In genomic region chr20:54195483-54196472, GRCh38 we compare ENCODE assay signal across 16 cellular contexts. TPM values are rescaled to one million over a fixed set of nuclear protein-coding genes. Genes with fewer than 3 reads are reported as not detected.
DNase-seq lines count a peak whose midpoint lies in the region; ATAC-seq and TF ChIP-seq lines count a peak whose summit lies in the region.
"Had no signal": no experiment of that assay in that cellular context is flagged by ENCODE, and none has a peak within 500 bp of the region (broad histone marks: within the 10 kb centered on the region; RNA-seq: fewer than 3 reads in every experiment).

No MANE protein-coding gene starts in this region.

- intact Hi-C loops in OCI-LY7 (cut with micrococcal nuclease; ENCODE audit: unreplicated experiment) = loop anchor here (10.0 kb wide), 1 partner anchor 221 kb away; no protein-coding TSS in a partner anchor

- H3K56ac ChIP-seq in mesendoderm (ENCODE audit: low read length) = no peak overlapping the region

- H3K9ac ChIP-seq in neuronal stem cell (ENCODE audit: low read depth, low read length, poor library complexity) (no peak overlapping the region), mesendoderm (ENCODE audit: low read length) (no peak overlapping the region)

- POLR2A ChIA-PET in OCI-LY7 (lab: Charles Lee) = no interaction called here

- H3K4ac ChIP-seq in neuronal stem cell (ENCODE audit: low read length) (peak overlapping the region; percentile 59), mesendoderm (ENCODE audit: low read depth, low read length) (no peak overlapping the region)

- no peaks in the 10 kb centered on the region for H4K20me1 ChIP-seq in OCI-LY7 (ENCODE audit: insufficient read depth, low read length)

- H3K4me3 ChIP-seq in OCI-LY7 (ENCODE audit: low read depth, low read length, poor library complexity, severe bottlenecking) = peak overlapping the region; percentile 12
- H3K4me3 ChIP-seq in neuronal stem cell (ENCODE audit: low read length in 2 of 2) = no peak overlapping the region
- no peak overlapping the region for H3K4me3 ChIP-seq in mesendoderm (ENCODE audit: low read length)
- H3K4me3 ChIP-seq: lower lobe of right lung, transverse colon had no signal

- H3K23ac ChIP-seq in neuronal stem cell (ENCODE audit: low read depth, low read length, poor library complexity) (no peak overlapping the region), mesendoderm (ENCODE audit: low read length) (no peak overlapping the region)

- H3K4me1 ChIP-seq in OCI-LY7 (ENCODE audit: insufficient read depth, low read length, poor library complexity, severe bottlenecking) (peaks cover 11% of the 10 kb centered on the region), neuronal stem cell (ENCODE audit: control insufficient read depth in 2 of 2, insufficient read depth in 1 of 2, low read depth in 1 of 2, low read length in 2 of 2) (peaks cover 0 to 2% of the 10 kb centered on the region in 2 donors), mesendoderm (ENCODE audit: control insufficient read depth, low read depth, low read length) (no peaks in the 10 kb centered on the region)
- H3K4me1 ChIP-seq: lower lobe of right lung, transverse colon had no signal

- H4K8ac ChIP-seq in neuronal stem cell (ENCODE audit: low read depth, low read length) (no peak overlapping the region), mesendoderm (ENCODE audit: low read depth, low read length) (no peak overlapping the region)

- no CpG with 5 or more reads among the region's 13 CpGs for WGBS in neuronal stem cell (ENCODE audit: extremely low coverage in 2 of 2, insufficient read length in 2 of 2, insufficient replicate concordance in 1 of 2), 2 donors
- no CpG with 5 or more reads among the region's 13 CpGs for WGBS in mesendoderm (ENCODE audit: extremely low coverage, insufficient coverage, low lambda C conversion rate)

- H3K27me3 ChIP-seq in neuronal stem cell (ENCODE audit: control insufficient read depth in 3 of 3, insufficient read depth in 3 of 3, low read depth in 1 of 3, low read length in 3 of 3) = peaks cover 0 to 12% (median 0%) of the 10 kb centered on the region in 3 experiments
- H3K27me3 ChIP-seq in mesendoderm (ENCODE audit: insufficient read depth, low read length, poor library complexity) = no peaks in the 10 kb centered on the region
- H3K27me3 ChIP-seq: transverse colon had no signal

- no peaks in the 10 kb centered on the region for H3K36me3 ChIP-seq in OCI-LY7 (ENCODE audit: insufficient read depth, low read length)
- H3K36me3 ChIP-seq in neuronal stem cell (replicated peaks in 1 of 2; ENCODE audit: control insufficient read depth in 2 of 2, insufficient read depth in 2 of 2, low read length in 2 of 2) = peaks cover 0 to 2% of the 10 kb centered on the region in 2 donors
- H3K36me3 ChIP-seq in mesendoderm (ENCODE audit: control insufficient read depth, insufficient read depth, low read length) = no peaks in the 10 kb centered on the region
- H3K36me3 ChIP-seq: lower lobe of right lung, transverse colon had no signal

- peak overlapping the region; percentile 49 for H2AK5ac ChIP-seq in neuronal stem cell (ENCODE audit: low read depth, low read length)
- H2AK5ac ChIP-seq in mesendoderm (ENCODE audit: low read length) = no peak overlapping the region

- BruUV-seq in OCI-LY7 (replicated peaks; lab: Mats Ljungman, UMichigan) = no TSS peak

- peak overlapping the region; percentile 73 for H2AFZ ChIP-seq in OCI-LY7 (ENCODE audit: low read length)
- H2AFZ ChIP-seq in neuronal stem cell (ENCODE audit: low read length) = peak overlapping the region; percentile 68

- ATAC-seq in GM18861 (IDR thresholded peaks at IDR 0.05; ENCODE audit: unreplicated experiment) = peak; percentile 46
- peak; percentile 47 for ATAC-seq in HG02885 (IDR thresholded peaks at IDR 0.05; ENCODE audit: poor library complexity, unreplicated experiment)
- ATAC-seq: lower lobe of right lung, right cardiac atrium had no signal

- no peak overlapping the region for H3K27ac ChIP-seq in OCI-LY7 (ENCODE audit: low read depth, low read length, poor library complexity, severe bottlenecking)
- no peak overlapping the region for H3K27ac ChIP-seq in neuronal stem cell (replicated peaks; ENCODE audit: low read length)
- no peak overlapping the region for H3K27ac ChIP-seq in mesendoderm (ENCODE audit: low read depth, low read length)
- H3K27ac ChIP-seq: C4-2B, lower lobe of right lung, transverse colon had no signal

- H3K18ac ChIP-seq in neuronal stem cell (ENCODE audit: low read length) (peak overlapping the region; percentile 54), mesendoderm (ENCODE audit: low read length) (no peak overlapping the region)

- H2BK12ac ChIP-seq in neuronal stem cell (ENCODE audit: low read length) = no peak overlapping the region

- H2BK15ac ChIP-seq in neuronal stem cell (ENCODE audit: low read length) (peak overlapping the region; percentile 49), mesendoderm (replicated peaks; ENCODE audit: low read depth) (no peak overlapping the region)

- H2BK120ac ChIP-seq in neuronal stem cell (ENCODE audit: low read depth, low read length) (no peak overlapping the region), mesendoderm (ENCODE audit: low read depth, low read length) (no peak overlapping the region)

- no peak overlapping the region for H4K5ac ChIP-seq in mesendoderm (ENCODE audit: low read length)

- no peak overlapping the region for H3K14ac ChIP-seq in neuronal stem cell (ENCODE audit: low read length)

- H3K9me2 ChIP-seq in OCI-LY7 (ENCODE audit: insufficient read depth, low read length) = no peaks in the 10 kb centered on the region

- H2BK5ac ChIP-seq in neuronal stem cell (ENCODE audit: low read length) = no peak overlapping the region
- no peak overlapping the region for H2BK5ac ChIP-seq in mesendoderm (ENCODE audit: low read length)

- H3K79me2 ChIP-seq in OCI-LY7 (ENCODE audit: insufficient read depth, low read depth, low read length) = no peaks in the 10 kb centered on the region
- no peaks in the 10 kb centered on the region for H3K79me2 ChIP-seq in mesendoderm (ENCODE audit: control insufficient read depth, insufficient read depth, low read length)

- H3K9me3 ChIP-seq in OCI-LY7 (ENCODE audit: low read length) (no peaks in the 10 kb centered on the region), neuronal stem cell (replicated peaks in 1 of 2; ENCODE audit: control insufficient read depth in 2 of 2, insufficient read depth in 1 of 2, low read depth in 1 of 2, low read length in 2 of 2) (no peaks in the 10 kb centered on the region)
- H3K9me3 ChIP-seq: lower lobe of right lung, transverse colon had no signal

- H3K79me1 ChIP-seq in neuronal stem cell (ENCODE audit: low read depth, low read length) (no peaks in the 10 kb centered on the region), mesendoderm (ENCODE audit: low read length) (no peaks in the 10 kb centered on the region)

- peak; percentile 18 for DNase-seq in OCI-LY7 (ENCODE audit: low spot score)
- DNase-seq in neuronal stem cell (ENCODE audit: low spot score) = no peak
- DNase-seq in retina = no peak
- DNase-seq in dermis blood vessel endothelial cell = no peak
- DNase-seq in mesendoderm = no peak
- no peak for DNase-seq in NCI-H526 (lab: John Stamatoyannopoulos, UW)
- DNase-seq: DND-41; lower lobe of right lung; natural killer cell; right cardiac atrium; stimulated activated CD4-positive, alpha-beta T cell treated with anti-CD3 and anti-CD28 coated beads, Interleukin-4, amount 100 ng/mL, for 24 hours; transverse colon had no signal

- CTCF ChIA-PET in OCI-LY7 (lab: Charles Lee; ENCODE audit: unreplicated experiment) = interaction anchor here (1.0 kb wide), 1 partner anchor 12 kb away, joined by 3 read pairs; the partner anchor contains the start of gene PFDN4

- TF ChIP-seq CTCF in OCI-LY7 (conservative IDR thresholded peaks at IDR 0.05; ENCODE audit: low read length) = no peak

- H3K4me2 ChIP-seq in OCI-LY7 (ENCODE audit: low read length) = peak overlapping the region; percentile 45
- H3K4me2 ChIP-seq in neuronal stem cell (ENCODE audit: insufficient read depth, low read length, poor library complexity, severe bottlenecking) = no peak overlapping the region
- H3K4me2 ChIP-seq in mesendoderm (ENCODE audit: low read length) = no peak overlapping the region

- H4K91ac ChIP-seq in neuronal stem cell (ENCODE audit: low read depth, low read length, poor library complexity) = no peak overlapping the region

RNA-seq across cellular contexts. Expression of gene PFDN4, which starts 12.1 kb away (rescaled TPM):
- 40.7 and 52.5 TPM in 2 replicates for total RNA-seq in OCI-LY7 (2014; rRNA removed; shearing (Covaris generic))
- total RNA-seq in OCI-LY7 (2022) = 29.7 and 36.8 TPM in 2 replicates
- 149 TPM for polyA plus RNA-seq in neuronal stem cell (2013, experiment 1 of 2)
- polyA plus RNA-seq in neuronal stem cell (2013, experiment 2 of 2) = 155 TPM
- 77.5 and 124 TPM in 2 replicates for total RNA-seq in dermis blood vessel endothelial cell
- 263 TPM for polyA plus RNA-seq in mesendoderm (2013, experiment 1 of 2)
- polyA plus RNA-seq in mesendoderm (2013, experiment 2 of 2) = 260 TPM

RNA-seq across cellular contexts. Expression of gene CYP24A1, which starts 22.0 kb away (rescaled TPM):
- total RNA-seq in OCI-LY7 (2014; rRNA removed; shearing (Covaris generic)) = not detected in 2 replicates
- not detected in 2 replicates for total RNA-seq in OCI-LY7 (2022)
- not detected for polyA plus RNA-seq in neuronal stem cell (2013, experiment 1 of 2)
- not detected for polyA plus RNA-seq in neuronal stem cell (2013, experiment 2 of 2)
- total RNA-seq in dermis blood vessel endothelial cell = not detected in 2 replicates
- polyA plus RNA-seq in mesendoderm (2013, experiment 1 of 2) = 0.81 TPM
- 0.91 TPM for polyA plus RNA-seq in mesendoderm (2013, experiment 2 of 2)
- total RNA-seq: cardiac septum, right cardiac atrium, transverse colon had no signal
- polyA plus RNA-seq: right cardiac atrium had no signal
